Comparison of ENCODE assay signal across 10 cellular contexts in genomic region chr10:70513848-70514309, GRCh38. TPM values are rescaled to one million over a fixed set of nuclear protein-coding genes. Genes with fewer than 3 reads are reported as not detected.
DNase-seq lines count a peak whose midpoint lies in the region; ATAC-seq lines count a peak whose summit lies in the region.
"Had no signal": no experiment of that assay in that cellular context is flagged by ENCODE, and none has a peak within 500 bp of the region (broad histone marks: within the 10 kb centered on the region; RNA-seq: fewer than 3 reads in every experiment).

No MANE protein-coding gene starts in this region.

- no peak overlapping the region for H3K4me3 Mint-ChIP-seq in CD8-positive, alpha-beta memory T cell

- H3K4me1 ChIP-seq in CD8-positive, alpha-beta memory T cell (ENCODE audit: insufficient read depth, low read length), result no peaks in the 10 kb centered on the region

- no peaks in the 10 kb centered on the region for H3K27me3 ChIP-seq in CD8-positive, alpha-beta memory T cell (ENCODE audit: insufficient read depth, low read length, poor library complexity, severe bottlenecking)

- CTCF ChIA-PET in CD8-positive, alpha-beta memory T cell (lab: Charles Lee), result no interaction called here

- ATAC-seq in GM21723 (IDR thresholded peaks at IDR 0.05; ENCODE audit: unreplicated experiment) (peak; percentile 96), HG03565 (IDR thresholded peaks at IDR 0.05; ENCODE audit: unreplicated experiment) (peak; percentile 82)

- H3K4me1 Mint-ChIP-seq in CD8-positive, alpha-beta memory T cell, result no peaks in the 10 kb centered on the region

- POLR2A ChIA-PET in CD8-positive, alpha-beta memory T cell (lab: Charles Lee), result no interaction called here

- H3K4me3 ChIP-seq in CD8-positive, alpha-beta memory T cell (ENCODE audit: low read length), result no peak overlapping the region

- peaks cover 5 to 17% of the 10 kb centered on the region in 2 donors for H3K27me3 Mint-ChIP-seq in CD8-positive, alpha-beta memory T cell

- H3K9me3 Mint-ChIP-seq in CD8-positive, alpha-beta memory T cell, result no peaks in the 10 kb centered on the region

- no peaks in the 10 kb centered on the region for H3K36me3 ChIP-seq in CD8-positive, alpha-beta memory T cell (ENCODE audit: insufficient read depth, low read length)

- H3K9me3 ChIP-seq in CD8-positive, alpha-beta memory T cell (ENCODE audit: low read length), result no peaks in the 10 kb centered on the region

- no peak overlapping the region for H3K27ac ChIP-seq in CD8-positive, alpha-beta memory T cell (ENCODE audit: low read depth, low read length)

- peak; percentile 1 for DNase-seq in NCI-H1436 (lab: John Stamatoyannopoulos, UW)
- no peak for DNase-seq in NCI-H1436 treated with DMSO at 0.1 percent for 48 hours (lab: John Stamatoyannopoulos, UW)
- DNase-seq in stimulated activated CD4-positive, alpha-beta T cell treated with anti-CD3 and anti-CD28 coated beads, Interleukin-2, amount 100 ng/mL, for 48 hours, result peak; percentile 11 to 29
- DNase-seq in NOMO-1 treated with DMSO at 0.1 percent for 48 hours (lab: John Stamatoyannopoulos, UW; ENCODE audit: unreplicated experiment), result no peak
- DNase-seq in CD8-positive, alpha-beta memory T cell, result no peak
- no peak for DNase-seq in SKM-1 treated with dmso at 0.1 percent for 144 hours (lab: John Stamatoyannopoulos, UW; ENCODE audit: unreplicated experiment)
- DNase-seq: 8988T, T1000 had no signal

- H3K27ac Mint-ChIP-seq in CD8-positive, alpha-beta memory T cell, result no peak overlapping the region

- H3K36me3 Mint-ChIP-seq in CD8-positive, alpha-beta memory T cell, result no peaks in the 10 kb centered on the region

RNA-seq across cellular contexts. Expression of gene PALD1, which starts 35.3 kb away (rescaled TPM):
- total RNA-seq in CD8-positive, alpha-beta memory T cell, result under 1 TPM; 0.20 to 0.29 TPM
- not detected for polyA plus RNA-seq in CD8-positive, alpha-beta memory T cell

Comparison
In these comparisons a context has a peak if more than half of its experiments do, and no peak if none do; other contexts are left out.
1. DNase-seq: peak in NCI-H1436 (single experiment) and stimulated activated CD4-positive, alpha-beta T cell treated with anti-CD3 and anti-CD28 coated beads, Interleukin-2, amount 100 ng/mL, for 48 hours (2 of 2); none in NCI-H1436 treated with DMSO at 0.1 percent for 48 hours (single experiment), NOMO-1 treated with DMSO at 0.1 percent for 48 hours (single experiment), CD8-positive, alpha-beta memory T cell (0 of 5) and SKM-1 treated with dmso at 0.1 percent for 144 hours (single experiment).